2 cellular contexts compared by ENCODE assay signal in the genomic region with DNA sequence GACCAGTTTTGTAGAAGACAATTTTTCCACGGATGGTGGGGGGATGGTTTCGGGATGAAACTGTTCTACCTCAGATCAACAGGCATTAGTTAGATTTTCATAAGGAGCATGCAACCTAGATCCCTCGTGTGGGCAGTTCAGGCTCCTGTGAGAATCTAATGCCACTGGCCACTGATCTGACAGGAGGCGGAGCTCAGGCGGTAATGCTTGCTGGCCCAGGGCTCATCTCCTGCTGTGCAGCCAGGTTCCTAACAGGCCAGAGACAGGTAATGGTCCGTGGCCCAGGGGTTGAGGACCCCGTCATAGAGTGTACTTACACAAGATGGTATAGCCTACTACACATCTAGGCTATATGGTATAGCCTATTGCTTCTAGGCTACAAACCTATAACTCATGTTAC.
TF ChIP-seq lines count a peak whose summit lies in the region.

No MANE protein-coding gene starts in this region.

TF ChIP-seq in HepG2, 621 proteins besides CTCF, POLR2A, EP300 and RAD21:
- TF ChIP-seq, protein P1, sequence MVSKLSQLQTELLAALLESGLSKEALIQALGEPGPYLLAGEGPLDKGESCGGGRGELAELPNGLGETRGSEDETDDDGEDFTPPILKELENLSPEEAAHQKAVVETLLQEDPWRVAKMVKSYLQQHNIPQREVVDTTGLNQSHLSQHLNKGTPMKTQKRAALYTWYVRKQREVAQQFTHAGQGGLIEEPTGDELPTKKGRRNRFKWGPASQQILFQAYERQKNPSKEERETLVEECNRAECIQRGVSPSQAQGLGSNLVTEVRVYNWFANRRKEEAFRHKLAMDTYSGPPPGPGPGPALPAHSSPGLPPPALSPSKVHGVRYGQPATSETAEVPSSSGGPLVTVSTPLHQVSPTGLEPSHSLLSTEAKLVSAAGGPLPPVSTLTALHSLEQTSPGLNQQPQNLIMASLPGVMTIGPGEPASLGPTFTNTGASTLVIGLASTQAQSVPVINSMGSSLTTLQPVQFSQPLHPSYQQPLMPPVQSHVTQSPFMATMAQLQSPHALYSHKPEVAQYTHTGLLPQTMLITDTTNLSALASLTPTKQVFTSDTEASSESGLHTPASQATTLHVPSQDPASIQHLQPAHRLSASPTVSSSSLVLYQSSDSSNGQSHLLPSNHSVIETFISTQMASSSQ (IDR thresholded peaks at IDR 0.05; ENCODE audit: low read depth), result no peak
- TF ChIP-seq, protein P1 (CRISPR knock-in tag; IDR thresholded peaks at IDR 0.05; ENCODE audit: borderline replicate concordance), result no peak
- TF ChIP-seq TARDBP (CRISPR knock-in tag; IDR thresholded peaks at IDR 0.05) (no peak), TEAD3 (CRISPR knock-in tag; optimal IDR thresholded peaks at IDR 0.05; ENCODE audit: borderline replicate concordance) (no peak), KMT2A (CRISPR knock-in tag; IDR thresholded peaks at IDR 0.05) (no peak), MAF1 (CRISPR knock-in tag; IDR thresholded peaks at IDR 0.05; ENCODE audit: borderline replicate concordance) (no peak), ZNF484 (CRISPR knock-in tag; IDR thresholded peaks at IDR 0.05; ENCODE audit: borderline replicate concordance, low read depth) (no peak), HNRNPL (IDR thresholded peaks at IDR 0.05; ENCODE audit: low read depth, low read length) (no peak), ZNF550 (CRISPR knock-in tag; IDR thresholded peaks at IDR 0.05; ENCODE audit: borderline replicate concordance) (no peak), ZBTB42 (CRISPR knock-in tag; IDR thresholded peaks at IDR 0.05) (no peak), RFXANK (CRISPR knock-in tag; IDR thresholded peaks at IDR 0.05) (no peak), SAFB2 (CRISPR knock-in tag; IDR thresholded peaks at IDR 0.05; ENCODE audit: borderline replicate concordance, low read depth) (no peak), ZNF501 (CRISPR knock-in tag; IDR thresholded peaks at IDR 0.05) (no peak), RFXAP (CRISPR knock-in tag; IDR thresholded peaks at IDR 0.05; ENCODE audit: borderline replicate concordance) (no peak), MEIS2 (CRISPR knock-in tag; IDR thresholded peaks at IDR 0.05) (no peak), ZMAT3 (CRISPR knock-in tag; conservative IDR thresholded peaks at IDR 0.05) (no peak)
- TF ChIP-seq, protein P2, sequence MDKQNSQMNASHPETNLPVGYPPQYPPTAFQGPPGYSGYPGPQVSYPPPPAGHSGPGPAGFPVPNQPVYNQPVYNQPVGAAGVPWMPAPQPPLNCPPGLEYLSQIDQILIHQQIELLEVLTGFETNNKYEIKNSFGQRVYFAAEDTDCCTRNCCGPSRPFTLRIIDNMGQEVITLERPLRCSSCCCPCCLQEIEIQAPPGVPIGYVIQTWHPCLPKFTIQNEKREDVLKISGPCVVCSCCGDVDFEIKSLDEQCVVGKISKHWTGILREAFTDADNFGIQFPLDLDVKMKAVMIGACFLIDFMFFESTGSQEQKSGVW (CRISPR knock-in tag; IDR thresholded peaks at IDR 0.05; ENCODE audit: borderline replicate concordance), result no peak
- TF ChIP-seq, protein P3, sequence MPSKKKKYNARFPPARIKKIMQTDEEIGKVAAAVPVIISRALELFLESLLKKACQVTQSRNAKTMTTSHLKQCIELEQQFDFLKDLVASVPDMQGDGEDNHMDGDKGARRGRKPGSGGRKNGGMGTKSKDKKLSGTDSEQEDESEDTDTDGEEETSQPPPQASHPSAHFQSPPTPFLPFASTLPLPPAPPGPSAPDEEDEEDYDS (CRISPR knock-in tag; IDR thresholded peaks at IDR 0.05), result no peak
- TF ChIP-seq, protein P4, sequence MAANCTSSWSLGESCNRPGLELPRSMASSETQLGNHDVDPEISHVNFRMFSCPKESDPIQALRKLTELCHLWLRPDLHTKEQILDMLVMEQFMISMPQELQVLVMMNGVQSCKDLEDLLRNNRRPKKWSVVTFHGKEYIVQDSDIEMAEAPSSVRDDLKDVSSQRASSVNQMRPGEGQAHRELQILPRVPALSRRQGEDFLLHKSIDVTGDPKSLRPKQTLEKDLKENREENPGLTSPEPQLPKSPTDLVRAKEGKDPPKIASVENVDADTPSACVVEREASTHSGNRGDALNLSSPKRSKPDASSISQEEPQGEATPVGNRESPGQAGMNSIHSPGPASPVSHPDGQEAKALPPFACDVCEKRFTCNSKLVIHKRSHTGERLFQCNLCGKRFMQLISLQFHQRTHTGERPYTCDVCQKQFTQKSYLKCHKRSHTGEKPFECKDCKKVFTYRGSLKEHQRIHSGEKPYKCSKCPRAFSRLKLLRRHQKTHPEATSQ (CRISPR knock-in tag; IDR thresholded peaks at IDR 0.05; ENCODE audit: borderline replicate concordance), result no peak
- TF ChIP-seq, protein P5, sequence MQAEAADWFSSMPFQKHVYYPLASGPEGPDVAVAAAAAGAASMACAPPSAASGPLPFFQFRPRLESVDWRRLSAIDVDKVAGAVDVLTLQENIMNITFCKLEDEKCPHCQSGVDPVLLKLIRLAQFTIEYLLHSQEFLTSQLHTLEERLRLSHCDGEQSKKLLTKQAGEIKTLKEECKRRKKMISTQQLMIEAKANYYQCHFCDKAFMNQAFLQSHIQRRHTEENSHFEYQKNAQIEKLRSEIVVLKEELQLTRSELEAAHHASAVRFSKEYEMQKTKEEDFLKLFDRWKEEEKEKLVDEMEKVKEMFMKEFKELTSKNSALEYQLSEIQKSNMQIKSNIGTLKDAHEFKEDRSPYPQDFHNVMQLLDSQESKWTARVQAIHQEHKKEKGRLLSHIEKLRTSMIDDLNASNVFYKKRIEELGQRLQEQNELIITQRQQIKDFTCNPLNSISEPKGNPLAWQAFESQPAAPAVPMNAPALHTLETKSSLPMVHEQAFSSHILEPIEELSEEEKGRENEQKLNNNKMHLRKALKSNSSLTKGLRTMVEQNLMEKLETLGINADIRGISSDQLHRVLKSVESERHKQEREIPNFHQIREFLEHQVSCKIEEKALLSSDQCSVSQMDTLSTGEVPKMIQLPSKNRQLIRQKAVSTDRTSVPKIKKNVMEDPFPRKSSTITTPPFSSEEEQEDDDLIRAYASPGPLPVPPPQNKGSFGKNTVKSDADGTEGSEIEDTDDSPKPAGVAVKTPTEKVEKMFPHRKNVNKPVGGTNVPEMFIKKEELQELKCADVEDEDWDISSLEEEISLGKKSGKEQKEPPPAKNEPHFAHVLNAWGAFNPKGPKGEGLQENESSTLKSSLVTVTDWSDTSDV (CRISPR knock-in tag; IDR thresholded peaks at IDR 0.05), result no peak

TF ChIP-seq in WTC11, 78 proteins besides CTCF, POLR2A, EP300 and RAD21:
- TF ChIP-seq TP53 (CRISPR knock-in tag; IDR thresholded peaks at IDR 0.05) (no peak), CBFB (CRISPR knock-in tag; IDR thresholded peaks at IDR 0.05; ENCODE audit: low read depth) (no peak), RELA (CRISPR knock-in tag; IDR thresholded peaks at IDR 0.05; ENCODE audit: borderline replicate concordance) (no peak), NR2C2 (CRISPR knock-in tag; IDR thresholded peaks at IDR 0.05) (no peak), RORB (CRISPR knock-in tag; IDR thresholded peaks at IDR 0.05) (no peak)
- TF ChIP-seq, protein P6, sequence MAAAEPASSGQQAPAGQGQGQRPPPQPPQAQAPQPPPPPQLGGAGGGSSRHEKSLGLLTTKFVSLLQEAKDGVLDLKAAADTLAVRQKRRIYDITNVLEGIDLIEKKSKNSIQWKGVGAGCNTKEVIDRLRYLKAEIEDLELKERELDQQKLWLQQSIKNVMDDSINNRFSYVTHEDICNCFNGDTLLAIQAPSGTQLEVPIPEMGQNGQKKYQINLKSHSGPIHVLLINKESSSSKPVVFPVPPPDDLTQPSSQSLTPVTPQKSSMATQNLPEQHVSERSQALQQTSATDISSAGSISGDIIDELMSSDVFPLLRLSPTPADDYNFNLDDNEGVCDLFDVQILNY (CRISPR knock-in tag; IDR thresholded peaks at IDR 0.05), result no peak
- TF ChIP-seq, protein P7, sequence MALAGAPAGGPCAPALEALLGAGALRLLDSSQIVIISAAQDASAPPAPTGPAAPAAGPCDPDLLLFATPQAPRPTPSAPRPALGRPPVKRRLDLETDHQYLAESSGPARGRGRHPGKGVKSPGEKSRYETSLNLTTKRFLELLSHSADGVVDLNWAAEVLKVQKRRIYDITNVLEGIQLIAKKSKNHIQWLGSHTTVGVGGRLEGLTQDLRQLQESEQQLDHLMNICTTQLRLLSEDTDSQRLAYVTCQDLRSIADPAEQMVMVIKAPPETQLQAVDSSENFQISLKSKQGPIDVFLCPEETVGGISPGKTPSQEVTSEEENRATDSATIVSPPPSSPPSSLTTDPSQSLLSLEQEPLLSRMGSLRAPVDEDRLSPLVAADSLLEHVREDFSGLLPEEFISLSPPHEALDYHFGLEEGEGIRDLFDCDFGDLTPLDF (CRISPR knock-in tag; IDR thresholded peaks at IDR 0.05), result no peak
